In genomic region chr5:43145071-43145470, GRCh38 we compare ENCODE assay signal across 17 cellular contexts. TPM values are rescaled to one million over a fixed set of nuclear protein-coding genes. Genes with fewer than 3 reads are reported as not detected.
DNase-seq lines count a peak whose midpoint lies in the region; ATAC-seq and TF ChIP-seq lines count a peak whose summit lies in the region.
"Had no signal": no experiment of that assay in that cellular context is flagged by ENCODE, and none has a peak within 500 bp of the region (broad histone marks: within the 10 kb centered on the region; RNA-seq: fewer than 3 reads in every experiment).

No MANE protein-coding gene starts in this region.

- H3K9me3 Mint-ChIP-seq in Calu3 (ENCODE audit: low read depth, unreplicated experiment) (no peaks in the 10 kb centered on the region), progenitor cell of endocrine pancreas (ENCODE audit: low read depth) (no peaks in the 10 kb centered on the region)
- H3K9me3 Mint-ChIP-seq in stimulated activated naive CD8-positive, alpha-beta T cell treated with anti-CD3 and anti-CD28 coated beads, Interleukin-15, amount 100 ng/mL, for 72 hours, result no peaks in the 10 kb centered on the region

- no peak overlapping the region for H3K4me3 Mint-ChIP-seq in Calu3 (ENCODE audit: low read depth, unreplicated experiment)
- H3K4me3 Mint-ChIP-seq in progenitor cell of endocrine pancreas (ENCODE audit: low read depth), result no peak overlapping the region
- no peak overlapping the region for H3K4me3 Mint-ChIP-seq in stimulated activated naive CD8-positive, alpha-beta T cell treated with anti-CD3 and anti-CD28 coated beads, Interleukin-15, amount 100 ng/mL, for 72 hours
- H3K4me3 Mint-ChIP-seq: CD4-positive, alpha-beta memory T cell had no signal

- in situ Hi-C loops in HAP-1 (cut with MboI; ENCODE audit: low sequenced_read_pairs), result no loop called here

- DNase-seq in Calu3 (no peak), HAP-1 (ENCODE audit: low spot score in 2 of 2) (peak; percentile 45 to 94), iPS-NIHi11 (ENCODE audit: low spot score) (peak; percentile 8), progenitor cell of endocrine pancreas (ENCODE audit: low spot score, unreplicated experiment) (no peak), AG08396 (ENCODE audit: low spot score) (no peak), lower leg skin (ENCODE audit: low spot score in 2 of 2) (no peak)
- DNase-seq in stimulated activated naive CD8-positive, alpha-beta T cell treated with anti-CD3 and anti-CD28 coated beads, Interleukin-15, amount 100 ng/mL, for 72 hours, result no peak
- DNase-seq: 8988T; ACHN; C1 segment of cervical spinal cord; CD4-positive, alpha-beta memory T cell; COR-L47; DMS153; DND-41; GOT3 had no signal

- no peak for TF ChIP-seq POLR2A in lower leg skin (IDR thresholded peaks at IDR 0.05)

- H3K36me3 ChIP-seq in HAP-1 (replicated peaks), result peaks cover 32% of the 10 kb centered on the region

- ATAC-seq in stimulated activated naive CD8-positive, alpha-beta T cell treated with anti-CD3 and anti-CD28 coated beads, Interleukin-15, amount 100 ng/mL, for 72 hours, result no peak
- ATAC-seq: A549, HCT116 had no signal

- WGBS in lower leg skin, 2 donors, result 78 to 96% methylated on average over 3 of the region's 3 CpGs

- no TSS peak for BruUV-seq in Calu3 (replicated peaks; lab: Mats Ljungman, UMichigan)

- H3K4me3 ChIP-seq in HAP-1 (no peak overlapping the region), lower leg skin (ENCODE audit: low read depth, poor library complexity, severe bottlenecking) (no peak overlapping the region)
- H3K4me3 ChIP-seq: A549 had no signal

- intact Hi-C loops in Calu3 (cut with micrococcal nuclease; ENCODE audit: unreplicated experiment), result no loop called here
- intact Hi-C loops in lower leg skin (cut with DNase I; ENCODE audit: low total_unique reads), result no loop called here

- H3K4me1 Mint-ChIP-seq in Calu3 (ENCODE audit: low read depth, unreplicated experiment) (no peaks in the 10 kb centered on the region), progenitor cell of endocrine pancreas (ENCODE audit: low read depth) (no peaks in the 10 kb centered on the region)
- peaks cover 12% of the 10 kb centered on the region for H3K4me1 Mint-ChIP-seq in stimulated activated naive CD8-positive, alpha-beta T cell treated with anti-CD3 and anti-CD28 coated beads, Interleukin-15, amount 100 ng/mL, for 72 hours

- H3K27ac Mint-ChIP-seq in Calu3 (ENCODE audit: unreplicated experiment) (peak overlapping the region; percentile 30), progenitor cell of endocrine pancreas (peak overlapping the region; percentile 10)
- peak overlapping the region in 1 of 2 donors; percentile 48 for H3K27ac Mint-ChIP-seq in stimulated activated naive CD8-positive, alpha-beta T cell treated with anti-CD3 and anti-CD28 coated beads, Interleukin-15, amount 100 ng/mL, for 72 hours
- H3K27ac Mint-ChIP-seq: CD4-positive, alpha-beta memory T cell had no signal

- H3K9me3 ChIP-seq in HAP-1, result no peaks in the 10 kb centered on the region
- H3K9me3 ChIP-seq: A549 had no signal

- TF ChIP-seq CTCF in Calu3 (IDR thresholded peaks at IDR 0.05; ENCODE audit: unreplicated experiment) (no peak), progenitor cell of endocrine pancreas (IDR thresholded peaks at IDR 0.05; ENCODE audit: unreplicated experiment) (no peak), lower leg skin (IDR thresholded peaks at IDR 0.05) (no peak)

- no peaks in the 10 kb centered on the region for H3K27me3 ChIP-seq in HAP-1 (ENCODE audit: low read depth)

- CTCF ChIA-PET in Calu3 (lab: Charles Lee), result no interaction called here

- peaks cover 18% of the 10 kb centered on the region for H3K4me1 ChIP-seq in HAP-1
- H3K4me1 ChIP-seq: A549 had no signal

- no peaks in the 10 kb centered on the region for H3K27me3 Mint-ChIP-seq in Calu3 (ENCODE audit: unreplicated experiment)
- no peaks in the 10 kb centered on the region for H3K27me3 Mint-ChIP-seq in progenitor cell of endocrine pancreas
- no peaks in the 10 kb centered on the region for H3K27me3 Mint-ChIP-seq in stimulated activated naive CD8-positive, alpha-beta T cell treated with anti-CD3 and anti-CD28 coated beads, Interleukin-15, amount 100 ng/mL, for 72 hours
- H3K27me3 Mint-ChIP-seq: CD4-positive, alpha-beta memory T cell had no signal

- H3K36me3 Mint-ChIP-seq in Calu3 (ENCODE audit: insufficient read depth, unreplicated experiment) (peaks cover 28% of the 10 kb centered on the region), progenitor cell of endocrine pancreas (ENCODE audit: insufficient read depth) (peaks cover 20% of the 10 kb centered on the region)

RNA-seq across cellular contexts. Expression of gene ZNF131, which starts 24.4 kb away (rescaled TPM):
- total RNA-seq in Calu3 (2022) (37.0 and 40.9 TPM in 2 replicates), progenitor cell of endocrine pancreas (46.9 and 54.7 TPM in 2 replicates), lower leg skin (10 to 100 TPM; 29.6 to 43.6 (median 35.8) TPM)

RNA-seq across cellular contexts. Expression of gene NIM1K, which starts 47.0 kb away (rescaled TPM):
- total RNA-seq in Calu3 (2022), result 0.26 and 0.88 TPM in 2 replicates
- total RNA-seq in progenitor cell of endocrine pancreas, result 0.19 and 0.49 TPM in 2 replicates
- 1 to 10 TPM in 1 of 4 donors, under 1 TPM in 2, not detected in 1; 0.44 to 2.5 (median 0.65) TPM for total RNA-seq in lower leg skin

Comparison
In these comparisons a context has a peak if more than half of its experiments do, and no peak if none do; other contexts are left out.
1. DNase-seq: peak in HAP-1 (2 of 2) and iPS-NIHi11 (single experiment); none in Calu3 (single experiment), progenitor cell of endocrine pancreas (single experiment), AG08396 (single experiment), stimulated activated naive CD8-positive, alpha-beta T cell treated with anti-CD3 and anti-CD28 coated beads, Interleukin-15, amount 100 ng/mL, for 72 hours (0 of 2) and lower leg skin (0 of 2).